ENCODE assay signal across 14 cellular contexts in genomic region chr5:98638701-98639100, GRCh38.
DNase-seq lines count a peak whose midpoint lies in the region; ATAC-seq and TF ChIP-seq lines count a peak whose summit lies in the region.
"Had no signal": no experiment of that assay in that cellular context is flagged by ENCODE, and none has a peak within 500 bp of the region (broad histone marks: within the 10 kb centered on the region; RNA-seq: fewer than 3 reads in every experiment).

No MANE protein-coding gene starts in this region.

- H3K4me3 ChIP-seq in SK-N-SH (ENCODE audit: low read depth in 2 of 2, low read length in 1 of 2) (no peak overlapping the region), fibroblast of the aortic adventitia (ENCODE audit: low read depth, low read length) (no peak overlapping the region), skeletal muscle cell (ENCODE audit: low read depth, low read length) (no peak overlapping the region)
- H3K4me3 ChIP-seq in CD4-positive, alpha-beta memory T cell (ENCODE audit: low read length in 2 of 2) = no peak overlapping the region
- H3K4me3 ChIP-seq: cardiac muscle cell, SJSA1 had no signal

- H3K4me1 ChIP-seq in SK-N-SH (ENCODE audit: control insufficient read depth in 1 of 2, insufficient read depth in 2 of 2, low read depth in 1 of 2, low read length in 1 of 2) = peaks cover 0 to 13% of the 10 kb centered on the region in 2 experiments; a peak in 1 of 4 replicates
- H3K4me1 ChIP-seq in CD4-positive, alpha-beta memory T cell (ENCODE audit: insufficient read depth, low read length) = no peaks in the 10 kb centered on the region
- H3K4me1 ChIP-seq: SJSA1 had no signal

- H3K27ac ChIP-seq in SK-N-SH (ENCODE audit: low read depth in 2 of 2, low read length in 1 of 2) = peak overlapping the region in 1 of 2 experiments; percentile 19; a peak in 1 of 4 replicates
- H3K27ac ChIP-seq in CD4-positive, alpha-beta memory T cell (ENCODE audit: low read depth, low read length) = no peak overlapping the region
- H3K27ac ChIP-seq: cardiac muscle cell, SJSA1 had no signal

- no peaks in the 10 kb centered on the region for H3K79me2 ChIP-seq in SK-N-SH (ENCODE audit: insufficient read depth)

- H3K9me3 ChIP-seq in SK-N-SH = no peaks in the 10 kb centered on the region
- H3K9me3 ChIP-seq in CD4-positive, alpha-beta memory T cell (ENCODE audit: control insufficient read depth in 1 of 2, low read length in 2 of 2) = no peaks in the 10 kb centered on the region
- H3K9me3 ChIP-seq: SJSA1 had no signal

- 79% methylated on average over 1 of the region's 1 CpG for WGBS in SK-N-SH (ENCODE audit: low lambda C conversion rate)

- ATAC-seq in HG03196 (IDR thresholded peaks at IDR 0.05; ENCODE audit: unreplicated experiment) = no peak

- intact Hi-C loops in CD4-positive, alpha-beta memory T cell (cut with micrococcal nuclease) = no loop called here

- peaks cover 0 to 1% of the 10 kb centered on the region in 2 donors for H3K27me3 Mint-ChIP-seq in CD4-positive, alpha-beta memory T cell
- H3K27me3 Mint-ChIP-seq: type B pancreatic cell had no signal

- TF ChIP-seq CTCF in SK-N-SH (IDR thresholded peaks at IDR 0.05) (no peak), fibroblast of the aortic adventitia (IDR thresholded peaks at IDR 0.05; ENCODE audit: insufficient read depth, low read length) (no peak)

- CTCF ChIA-PET in SK-N-SH (lab: Yijun Ruan, JAX) = no interaction called here
- CTCF ChIA-PET in CD4-positive, alpha-beta memory T cell (lab: Charles Lee; ENCODE audit: partially characterized antibody) = no interaction called here

- peak overlapping the region; percentile 19; the same call in 1 of the 2 replicates for H3K4me2 ChIP-seq in SK-N-SH

- H3K9me2 ChIP-seq in SK-N-SH = no peaks in the 10 kb centered on the region

- H3K27me3 ChIP-seq in SK-N-SH (ENCODE audit: insufficient read depth) = no peaks in the 10 kb centered on the region
- no peaks in the 10 kb centered on the region for H3K27me3 ChIP-seq in CD4-positive, alpha-beta memory T cell (ENCODE audit: insufficient read depth, low read length)
- H3K27me3 ChIP-seq: cardiac muscle cell, SJSA1 had no signal

- no peaks in the 10 kb centered on the region for H3K36me3 Mint-ChIP-seq in CD4-positive, alpha-beta memory T cell
- H3K36me3 Mint-ChIP-seq: type B pancreatic cell had no signal

- no peaks in the 10 kb centered on the region for H3K4me1 Mint-ChIP-seq in CD4-positive, alpha-beta memory T cell

- no peak for TF ChIP-seq RAD21 in SK-N-SH (IDR thresholded peaks at IDR 0.05; ENCODE audit: low read length)

- POLR2A ChIA-PET in SK-N-SH (lab: Yijun Ruan, JAX) = no interaction called here
- POLR2A ChIA-PET in CD4-positive, alpha-beta memory T cell (lab: Charles Lee; ENCODE audit: partially characterized antibody) = no interaction called here

- H3K36me3 ChIP-seq in SK-N-SH (replicated peaks in 1 of 2; ENCODE audit: control insufficient read depth in 1 of 2, insufficient read depth in 2 of 2, low read length in 1 of 2) = no peaks in the 10 kb centered on the region
- no peaks in the 10 kb centered on the region for H3K36me3 ChIP-seq in CD4-positive, alpha-beta memory T cell (ENCODE audit: insufficient read depth, low read length)
- H3K36me3 ChIP-seq: cardiac muscle cell, SJSA1 had no signal

- H4K20me1 ChIP-seq in SK-N-SH (ENCODE audit: insufficient read depth) = no peaks in the 10 kb centered on the region

- DNase-seq in GM03348 (ENCODE audit: low spot score) (peak; percentile 50), SK-N-SH (no peak), fibroblast of the aortic adventitia (ENCODE audit: low read depth) (peak; percentile 96), skeletal muscle cell (ENCODE audit: low read depth) (peak; percentile 50), DMS79 (lab: John Stamatoyannopoulos, UW) (no peak)
- no peak for DNase-seq in CD4-positive, alpha-beta memory T cell
- DNase-seq: activated gamma-delta T cell treated with Interleukin-2 at 50 U/mL for 16 hours; glutamatergic neuron; NCI-H2171 treated with DMSO at 0.1 percent for 48 hours; stimulated activated CD4-positive, alpha-beta T cell treated with anti-CD3 and anti-CD28 coated beads, Interleukin-2, amount 100 ng/mL, for 24 hours had no signal

- H3K9ac ChIP-seq in SK-N-SH = no peak overlapping the region

- no peak overlapping the region for H3K27ac Mint-ChIP-seq in CD4-positive, alpha-beta memory T cell
- H3K27ac Mint-ChIP-seq: type B pancreatic cell had no signal

- no peak for TF ChIP-seq EP300 in SK-N-SH (IDR thresholded peaks at IDR 0.05; ENCODE audit: borderline replicate concordance in 1 of 2, low read depth in 1 of 2, low read length in 1 of 2)

- H3K4me3 Mint-ChIP-seq in CD4-positive, alpha-beta memory T cell = no peak overlapping the region
- H3K4me3 Mint-ChIP-seq: type B pancreatic cell had no signal

- peaks cover 13% of the 10 kb centered on the region for H3F3A ChIP-seq in SK-N-SH (replicated peaks; ENCODE audit: insufficient read depth)

- peak overlapping the region; percentile 52; the same call in 1 of the 2 replicates for H2AFZ ChIP-seq in SK-N-SH (ENCODE audit: low read depth)

- H3K9me3 Mint-ChIP-seq in CD4-positive, alpha-beta memory T cell = no peaks in the 10 kb centered on the region
- H3K9me3 Mint-ChIP-seq: type B pancreatic cell had no signal

TF ChIP-seq in SK-N-SH, 30 proteins besides CTCF, POLR2A, EP300 and RAD21:
- TF ChIP-seq GATA2 (CRISPR knock-in tag; IDR thresholded peaks at IDR 0.05) (no peak), CHD2 (IDR thresholded peaks at IDR 0.05; ENCODE audit: low read length, partially characterized antibody) (no peak), JUND (IDR thresholded peaks at IDR 0.05) (no peak), NRF1 (IDR thresholded peaks at IDR 0.05; ENCODE audit: low read depth, low read length) (no peak), MXI1 (IDR thresholded peaks at IDR 0.05; ENCODE audit: low read depth, low read length) (no peak), TCF12 (IDR thresholded peaks at IDR 0.05) (0 out of 2 replicates have a peak, but pooled peaks have one; percentile 20), ZBTB33 (IDR thresholded peaks at IDR 0.05; ENCODE audit: borderline replicate concordance, low read depth) (no peak)

Comparison
In these comparisons a context has a peak if more than half of its experiments do, and no peak if none do; other contexts are left out.
1. DNase-seq: peak in GM03348 (single experiment), fibroblast of the aortic adventitia (single experiment) and skeletal muscle cell (single experiment); none in SK-N-SH (single experiment), DMS79 (single experiment) and CD4-positive, alpha-beta memory T cell (0 of 5).